Comparison of ENCODE assay signal across 8 cellular contexts in the genomic region with DNA sequence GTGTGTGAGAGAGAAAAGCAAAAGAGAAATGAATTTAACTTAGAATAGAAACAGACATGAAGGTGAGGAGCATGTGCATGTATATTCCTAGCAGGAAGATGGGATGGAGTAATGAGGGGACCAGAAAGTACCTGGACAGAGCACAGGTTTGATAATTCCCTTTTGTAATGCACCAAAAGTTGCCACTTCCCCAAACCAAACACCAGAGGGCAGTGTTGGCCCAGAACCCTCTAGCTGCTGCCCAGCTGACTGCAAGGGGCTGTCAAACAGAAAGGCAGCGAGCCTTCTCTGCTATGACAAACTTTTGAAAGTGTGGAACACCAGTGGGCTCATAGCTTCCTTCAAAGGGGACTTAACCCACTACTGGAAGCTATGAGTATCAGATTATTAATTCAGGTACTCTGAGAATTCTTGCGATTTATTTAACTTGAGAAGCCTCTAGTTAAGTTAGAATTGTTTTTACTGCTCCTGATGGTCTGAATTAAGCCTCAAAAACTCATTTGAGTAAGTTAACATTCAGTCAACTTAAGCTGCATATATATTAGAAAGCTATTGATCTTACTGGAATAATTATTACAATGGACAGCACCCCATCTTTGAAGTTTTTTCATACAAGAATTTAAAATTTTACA.
DNase-seq lines count a peak whose midpoint lies in the region; ATAC-seq and TF ChIP-seq lines count a peak whose summit lies in the region.

No MANE protein-coding gene starts in this region.

- no peak overlapping the region for H4K91ac ChIP-seq in neuronal stem cell (ENCODE audit: low read depth, low read length, poor library complexity)

- H3K36me3 ChIP-seq in OCI-LY3 (replicated peaks; ENCODE audit: low read depth, low read length) (no peaks in the 10 kb centered on the region), neuronal stem cell (replicated peaks in 1 of 2; ENCODE audit: control insufficient read depth in 2 of 2, insufficient read depth in 2 of 2, low read length in 2 of 2) (no peaks in the 10 kb centered on the region)

- CTCF ChIA-PET in Calu3 (lab: Charles Lee): interaction anchor here (0.7 to 1.6 kb wide), 3 partner anchors 94 to 1153 kb away, joined by 3 to 55 read pairs (median 5); no protein-coding TSS in a partner anchor

- WGBS in neuronal stem cell (ENCODE audit: extremely low coverage in 2 of 2, insufficient read length in 2 of 2, insufficient replicate concordance in 1 of 2), 2 donors: no CpG with 5 or more reads among the region's 2 CpGs

- no peaks in the 10 kb centered on the region for H3K27me3 Mint-ChIP-seq in Calu3 (ENCODE audit: unreplicated experiment)
- H3K27me3 Mint-ChIP-seq in activated T-cell treated with anti-CD3 and anti-CD28 coated beads, Interleukin-2, amount 50 U/mL, for 24 hours: peaks cover 3% of the 10 kb centered on the region

- H3K18ac ChIP-seq in neuronal stem cell (ENCODE audit: low read length): no peak overlapping the region

- H3K27ac Mint-ChIP-seq in Calu3 (ENCODE audit: unreplicated experiment): no peak overlapping the region
- no peak overlapping the region for H3K27ac Mint-ChIP-seq in activated T-cell treated with anti-CD3 and anti-CD28 coated beads, Interleukin-2, amount 50 U/mL, for 24 hours

- peak; percentile 79 for TF ChIP-seq CTCF in Calu3 (IDR thresholded peaks at IDR 0.05; ENCODE audit: unreplicated experiment)
- peak; percentile 96 for TF ChIP-seq CTCF in OCI-LY3 (IDR thresholded peaks at IDR 0.05; ENCODE audit: low read depth, low read length)
- TF ChIP-seq CTCF in fibroblast of the aortic adventitia (IDR thresholded peaks at IDR 0.05; ENCODE audit: insufficient read depth, low read length): peak; percentile 95

- ATAC-seq in GM19438 (IDR thresholded peaks at IDR 0.05; ENCODE audit: low read depth, unreplicated experiment): peak; percentile 97
- ATAC-seq in HG03457 (IDR thresholded peaks at IDR 0.05; ENCODE audit: unreplicated experiment): peak; percentile 97

- H3K4ac ChIP-seq in neuronal stem cell (ENCODE audit: low read length): no peak overlapping the region

- H3K9me3 ChIP-seq in OCI-LY3 (ENCODE audit: insufficient read depth, low read length): no peaks in the 10 kb centered on the region
- H3K9me3 ChIP-seq in neuronal stem cell (replicated peaks in 1 of 2; ENCODE audit: control insufficient read depth in 2 of 2, insufficient read depth in 1 of 2, low read depth in 1 of 2, low read length in 2 of 2): no peaks in the 10 kb centered on the region

- H3K27me3 ChIP-seq in OCI-LY3 (ENCODE audit: low read depth, low read length) (no peaks in the 10 kb centered on the region), neuronal stem cell (ENCODE audit: control insufficient read depth in 3 of 3, insufficient read depth in 3 of 3, low read depth in 1 of 3, low read length in 3 of 3) (no peaks in the 10 kb centered on the region)

- H4K20me1 ChIP-seq in OCI-LY3 (ENCODE audit: insufficient read depth, low read length): no peaks in the 10 kb centered on the region

- H3K9ac ChIP-seq in OCI-LY3 (ENCODE audit: low read length): no peak overlapping the region
- no peak overlapping the region for H3K9ac ChIP-seq in neuronal stem cell (ENCODE audit: low read depth, low read length, poor library complexity)

- H2AFZ ChIP-seq in OCI-LY3 (ENCODE audit: low read depth, low read length): no peak overlapping the region
- peak overlapping the region; percentile 41 for H2AFZ ChIP-seq in neuronal stem cell (ENCODE audit: low read length)

- no peaks in the 10 kb centered on the region for H3K79me2 ChIP-seq in OCI-LY3 (ENCODE audit: low read length)

- H2BK12ac ChIP-seq in neuronal stem cell (ENCODE audit: low read length): no peak overlapping the region

- H2BK5ac ChIP-seq in neuronal stem cell (ENCODE audit: low read length): no peak overlapping the region

- H3K4me2 ChIP-seq in OCI-LY3 (ENCODE audit: low read length): peak overlapping the region; percentile 26
- no peak overlapping the region for H3K4me2 ChIP-seq in neuronal stem cell (ENCODE audit: insufficient read depth, low read length, poor library complexity, severe bottlenecking)

- no peak overlapping the region for H3K14ac ChIP-seq in neuronal stem cell (ENCODE audit: low read length)

- H3K27ac ChIP-seq in OCI-LY3 (ENCODE audit: low read length) (no peak overlapping the region), neuronal stem cell (replicated peaks; ENCODE audit: low read length) (no peak overlapping the region), substantia nigra (ENCODE audit: low read depth, low read length, poor library complexity, severe bottlenecking) (no peak overlapping the region)

- H3K4me3 Mint-ChIP-seq in Calu3 (ENCODE audit: low read depth, unreplicated experiment): no peak overlapping the region
- no peak overlapping the region for H3K4me3 Mint-ChIP-seq in activated T-cell treated with anti-CD3 and anti-CD28 coated beads, Interleukin-2, amount 50 U/mL, for 24 hours

- no peaks in the 10 kb centered on the region for H3K4me1 ChIP-seq in OCI-LY3 (ENCODE audit: low read length)
- H3K4me1 ChIP-seq in neuronal stem cell (ENCODE audit: control insufficient read depth in 2 of 2, insufficient read depth in 1 of 2, low read depth in 1 of 2, low read length in 2 of 2): no peaks in the 10 kb centered on the region

- no peak overlapping the region for H2BK120ac ChIP-seq in neuronal stem cell (ENCODE audit: low read depth, low read length)

- H4K8ac ChIP-seq in neuronal stem cell (ENCODE audit: low read depth, low read length): no peak overlapping the region

- peaks cover 19% of the 10 kb centered on the region for H3K4me1 Mint-ChIP-seq in Calu3 (ENCODE audit: low read depth, unreplicated experiment)
- H3K4me1 Mint-ChIP-seq in activated T-cell treated with anti-CD3 and anti-CD28 coated beads, Interleukin-2, amount 50 U/mL, for 24 hours (ENCODE audit: low read depth): no peaks in the 10 kb centered on the region

- no peak overlapping the region for H2AK5ac ChIP-seq in neuronal stem cell (ENCODE audit: low read depth, low read length)

- no peak overlapping the region for H2BK15ac ChIP-seq in neuronal stem cell (ENCODE audit: low read length)

- no peak overlapping the region for H3K23ac ChIP-seq in neuronal stem cell (ENCODE audit: low read depth, low read length, poor library complexity)

- H3K9me3 Mint-ChIP-seq in Calu3 (ENCODE audit: low read depth, unreplicated experiment): peaks cover 4% of the 10 kb centered on the region
- H3K9me3 Mint-ChIP-seq in activated T-cell treated with anti-CD3 and anti-CD28 coated beads, Interleukin-2, amount 50 U/mL, for 24 hours: no peaks in the 10 kb centered on the region

- H3K79me1 ChIP-seq in neuronal stem cell (ENCODE audit: low read depth, low read length): no peaks in the 10 kb centered on the region

- no peaks in the 10 kb centered on the region for H3K36me3 Mint-ChIP-seq in Calu3 (ENCODE audit: insufficient read depth, unreplicated experiment)
- no peaks in the 10 kb centered on the region for H3K36me3 Mint-ChIP-seq in activated T-cell treated with anti-CD3 and anti-CD28 coated beads, Interleukin-2, amount 50 U/mL, for 24 hours (ENCODE audit: low read depth)

- intact Hi-C loops in Calu3 (cut with micrococcal nuclease; ENCODE audit: unreplicated experiment): loop anchor here (1.0 to 5.0 kb wide), 3 partner anchors 119 to 333 kb away; no protein-coding TSS in a partner anchor

- H3K4me3 ChIP-seq in OCI-LY3 (ENCODE audit: low read length): no peak overlapping the region
- H3K4me3 ChIP-seq in fibroblast of the aortic adventitia (ENCODE audit: low read depth, low read length): no peak overlapping the region
- no peak overlapping the region for H3K4me3 ChIP-seq in neuronal stem cell (ENCODE audit: low read length in 2 of 2)

- DNase-seq in Calu3 (peak; percentile 70), fibroblast of the aortic adventitia (ENCODE audit: low read depth) (peak; percentile 79), neuronal stem cell (ENCODE audit: low spot score) (peak; percentile 66), substantia nigra (lab: John Stamatoyannopoulos, UW) (peak in 44 of 49 donors; percentile 0 to 69 (median 34))
- DNase-seq in activated T-cell treated with anti-CD3 and anti-CD28 coated beads, Interleukin-2, amount 50 U/mL, for 24 hours: peak; percentile 55

- no TSS peak for BruUV-seq in Calu3 (replicated peaks; lab: Mats Ljungman, UMichigan)
